ENCODE assay signal across 8 cellular contexts in genomic region chr12:82517027-82517426, GRCh38.
DNase-seq lines count a peak whose midpoint lies in the region; ATAC-seq and TF ChIP-seq lines count a peak whose summit lies in the region.

No MANE protein-coding gene starts in this region.

- no peaks in the 10 kb centered on the region for H3K4me1 ChIP-seq in right atrium auricular region

- no peaks in the 10 kb centered on the region for H3K36me3 ChIP-seq in right atrium auricular region

- H3K27ac ChIP-seq in right atrium auricular region: no peak overlapping the region

- H3K4me3 ChIP-seq in right atrium auricular region: no peak overlapping the region

- DNase-seq in SKM-1 treated with dmso at 0.1 percent for 144 hours (lab: John Stamatoyannopoulos, UW; ENCODE audit: unreplicated experiment) (peak; percentile 1), SKM-1 (lab: John Stamatoyannopoulos, UW; ENCODE audit: unreplicated experiment) (no peak), RKO (ENCODE audit: low spot score) (peak; percentile 46), left lobe of liver (ENCODE audit: low spot score) (no peak), NCI-H526 treated with DMSO at 0.1 percent for 48 hours (lab: John Stamatoyannopoulos, UW) (no peak), right atrium auricular region (ENCODE audit: low spot score) (no peak)
- no peak for DNase-seq in central memory CD4-positive, alpha-beta T cell

- TF ChIP-seq CTCF in right atrium auricular region (IDR thresholded peaks at IDR 0.05): no peak

- H3K27me3 ChIP-seq in right atrium auricular region: no peaks in the 10 kb centered on the region

- H3K9me3 ChIP-seq in right atrium auricular region: no peaks in the 10 kb centered on the region

- ATAC-seq in HG02938 (IDR thresholded peaks at IDR 0.05; ENCODE audit: unreplicated experiment): peak; percentile 76
- ATAC-seq in left lobe of liver: peak; percentile 96

Comparison
In these comparisons a context has a peak if more than half of its experiments do, and no peak if none do; other contexts are left out.
1. DNase-seq: peak in SKM-1 treated with dmso at 0.1 percent for 144 hours (single experiment) and RKO (single experiment); none in SKM-1 (single experiment), left lobe of liver (single experiment), NCI-H526 treated with DMSO at 0.1 percent for 48 hours (single experiment), right atrium auricular region (single experiment) and central memory CD4-positive, alpha-beta T cell (single experiment).